In the genomic region with DNA sequence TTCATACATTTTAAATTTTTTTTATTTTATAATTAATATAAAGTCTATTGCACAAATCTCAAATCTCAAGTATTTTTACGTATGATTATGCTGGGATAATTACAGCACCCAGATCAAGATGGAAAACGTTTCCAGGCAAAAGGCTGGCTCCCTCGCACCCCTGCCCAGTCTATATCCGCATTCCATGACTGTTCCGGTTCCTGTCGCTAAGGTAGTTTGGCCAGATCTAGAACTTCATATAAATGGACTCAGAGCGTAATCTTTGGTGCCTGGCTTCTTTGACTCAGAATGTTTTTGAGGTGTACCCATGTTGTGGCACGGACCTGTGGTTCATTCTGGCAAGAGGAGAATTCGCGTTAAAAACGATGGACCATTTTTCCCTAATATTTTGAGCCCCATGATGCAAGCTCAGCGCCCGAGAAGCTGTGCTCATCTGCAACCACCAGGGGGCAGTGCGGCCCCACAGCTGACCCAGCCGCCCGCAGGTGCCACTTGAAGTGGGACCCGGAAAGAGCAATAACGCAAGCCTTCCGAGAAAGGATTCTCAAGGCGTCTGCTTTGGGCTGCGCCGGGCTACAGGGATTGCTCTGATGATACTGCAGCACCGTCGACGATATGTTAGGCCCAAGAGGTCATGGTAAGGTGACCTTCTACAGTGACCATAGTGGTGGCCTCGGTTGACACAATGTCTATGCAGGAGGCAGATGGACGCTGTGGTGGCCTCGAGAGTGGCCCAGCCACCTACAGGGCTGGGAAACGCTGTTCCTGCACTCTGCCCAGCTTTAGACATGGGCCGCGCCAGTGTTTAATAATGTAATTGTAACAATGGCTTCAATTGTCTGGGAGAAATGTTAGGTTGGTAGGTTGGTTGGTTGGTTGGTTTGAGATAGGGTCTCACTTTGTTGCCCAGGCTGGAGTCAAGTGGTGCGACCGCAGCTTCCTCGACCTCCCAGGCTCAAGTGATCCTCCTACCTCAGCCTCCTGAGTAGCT, we compare ENCODE assay signal across 1 cellular context.
TF ChIP-seq lines count a peak whose summit lies in the region.

No MANE protein-coding gene starts in this region.

TF ChIP-seq in GM12878, 131 proteins besides CTCF, POLR2A, EP300 and RAD21 (continued from another document and continues in another):
- no peak for TF ChIP-seq NR2C1 (IDR thresholded peaks at IDR 0.05)
- TF ChIP-seq SMARCA5 (IDR thresholded peaks at IDR 0.05), result no peak
- TF ChIP-seq NFXL1 (IDR thresholded peaks at IDR 0.05; ENCODE audit: borderline replicate concordance), result no peak; the same call in none of the 2 replicates
- 0 out of 2 replicates have a peak, but pooled peaks have one; percentile 23 for TF ChIP-seq MYB (IDR thresholded peaks at IDR 0.05; ENCODE audit: borderline replicate concordance, low read depth, low read length)
- no peak for TF ChIP-seq BMI1 (IDR thresholded peaks at IDR 0.05; ENCODE audit: borderline replicate concordance)
- no peak for TF ChIP-seq EZH2 (IDR thresholded peaks at IDR 0.05; ENCODE audit: borderline replicate concordance, control insufficient read depth, low read depth, low read length)
- peak; percentile 28 for TF ChIP-seq SP1 (IDR thresholded peaks at IDR 0.05; ENCODE audit: low read depth, low read length)
- peak; percentile 62 for TF ChIP-seq NR2F1 (conservative IDR thresholded peaks at IDR 0.05)
- TF ChIP-seq, protein P1, sequence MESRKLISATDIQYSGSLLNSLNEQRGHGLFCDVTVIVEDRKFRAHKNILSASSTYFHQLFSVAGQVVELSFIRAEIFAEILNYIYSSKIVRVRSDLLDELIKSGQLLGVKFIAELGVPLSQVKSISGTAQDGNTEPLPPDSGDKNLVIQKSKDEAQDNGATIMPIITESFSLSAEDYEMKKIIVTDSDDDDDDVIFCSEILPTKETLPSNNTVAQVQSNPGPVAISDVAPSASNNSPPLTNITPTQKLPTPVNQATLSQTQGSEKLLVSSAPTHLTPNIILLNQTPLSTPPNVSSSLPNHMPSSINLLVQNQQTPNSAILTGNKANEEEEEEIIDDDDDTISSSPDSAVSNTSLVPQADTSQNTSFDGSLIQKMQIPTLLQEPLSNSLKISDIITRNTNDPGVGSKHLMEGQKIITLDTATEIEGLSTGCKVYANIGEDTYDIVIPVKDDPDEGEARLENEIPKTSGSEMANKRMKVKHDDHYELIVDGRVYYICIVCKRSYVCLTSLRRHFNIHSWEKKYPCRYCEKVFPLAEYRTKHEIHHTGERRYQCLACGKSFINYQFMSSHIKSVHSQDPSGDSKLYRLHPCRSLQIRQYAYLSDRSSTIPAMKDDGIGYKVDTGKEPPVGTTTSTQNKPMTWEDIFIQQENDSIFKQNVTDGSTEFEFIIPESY (IDR thresholded peaks at IDR 0.05), result no peak
- TF ChIP-seq FOXK2 (IDR thresholded peaks at IDR 0.05), result no peak
- TF ChIP-seq ESRRA (IDR thresholded peaks at IDR 0.05; ENCODE audit: low read length), result no peak
- TF ChIP-seq, protein P2, sequence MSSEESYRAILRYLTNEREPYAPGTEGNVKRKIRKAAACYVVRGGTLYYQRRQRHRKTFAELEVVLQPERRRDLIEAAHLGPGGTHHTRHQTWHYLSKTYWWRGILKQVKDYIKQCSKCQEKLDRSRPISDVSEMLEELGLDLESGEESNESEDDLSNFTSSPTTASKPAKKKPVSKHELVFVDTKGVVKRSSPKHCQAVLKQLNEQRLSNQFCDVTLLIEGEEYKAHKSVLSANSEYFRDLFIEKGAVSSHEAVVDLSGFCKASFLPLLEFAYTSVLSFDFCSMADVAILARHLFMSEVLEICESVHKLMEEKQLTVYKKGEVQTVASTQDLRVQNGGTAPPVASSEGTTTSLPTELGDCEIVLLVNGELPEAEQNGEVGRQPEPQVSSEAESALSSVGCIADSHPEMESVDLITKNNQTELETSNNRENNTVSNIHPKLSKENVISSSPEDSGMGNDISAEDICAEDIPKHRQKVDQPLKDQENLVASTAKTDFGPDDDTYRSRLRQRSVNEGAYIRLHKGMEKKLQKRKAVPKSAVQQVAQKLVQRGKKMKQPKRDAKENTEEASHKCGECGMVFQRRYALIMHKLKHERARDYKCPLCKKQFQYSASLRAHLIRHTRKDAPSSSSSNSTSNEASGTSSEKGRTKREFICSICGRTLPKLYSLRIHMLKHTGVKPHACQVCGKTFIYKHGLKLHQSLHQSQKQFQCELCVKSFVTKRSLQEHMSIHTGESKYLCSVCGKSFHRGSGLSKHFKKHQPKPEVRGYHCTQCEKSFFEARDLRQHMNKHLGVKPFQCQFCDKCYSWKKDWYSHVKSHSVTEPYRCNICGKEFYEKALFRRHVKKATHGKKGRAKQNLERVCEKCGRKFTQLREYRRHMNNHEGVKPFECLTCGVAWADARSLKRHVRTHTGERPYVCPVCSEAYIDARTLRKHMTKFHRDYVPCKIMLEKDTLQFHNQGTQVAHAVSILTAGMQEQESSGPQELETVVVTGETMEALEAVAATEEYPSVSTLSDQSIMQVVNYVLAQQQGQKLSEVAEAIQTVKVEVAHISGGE (CRISPR knock-in tag; IDR thresholded peaks at IDR 0.05), result no peak
- TF ChIP-seq YBX1 (IDR thresholded peaks at IDR 0.05), result no peak
- TF ChIP-seq CHD2 (IDR thresholded peaks at IDR 0.05; ENCODE audit: borderline replicate concordance, low read depth, low read length), result no peak
- peak; percentile 50; the same call in 1 of the 2 replicates for TF ChIP-seq CBFB (IDR thresholded peaks at IDR 0.05; ENCODE audit: low read depth)
- TF ChIP-seq ASH2L (IDR thresholded peaks at IDR 0.05; ENCODE audit: borderline replicate concordance, low read depth), result no peak
- no peak for TF ChIP-seq KDM1A (IDR thresholded peaks at IDR 0.05; ENCODE audit: borderline replicate concordance)
- TF ChIP-seq WRNIP1 (IDR thresholded peaks at IDR 0.05; ENCODE audit: borderline replicate concordance, low read depth, low read length), result no peak
- no peak for TF ChIP-seq TARDBP (IDR thresholded peaks at IDR 0.05; ENCODE audit: borderline replicate concordance)
- TF ChIP-seq, protein P3, sequence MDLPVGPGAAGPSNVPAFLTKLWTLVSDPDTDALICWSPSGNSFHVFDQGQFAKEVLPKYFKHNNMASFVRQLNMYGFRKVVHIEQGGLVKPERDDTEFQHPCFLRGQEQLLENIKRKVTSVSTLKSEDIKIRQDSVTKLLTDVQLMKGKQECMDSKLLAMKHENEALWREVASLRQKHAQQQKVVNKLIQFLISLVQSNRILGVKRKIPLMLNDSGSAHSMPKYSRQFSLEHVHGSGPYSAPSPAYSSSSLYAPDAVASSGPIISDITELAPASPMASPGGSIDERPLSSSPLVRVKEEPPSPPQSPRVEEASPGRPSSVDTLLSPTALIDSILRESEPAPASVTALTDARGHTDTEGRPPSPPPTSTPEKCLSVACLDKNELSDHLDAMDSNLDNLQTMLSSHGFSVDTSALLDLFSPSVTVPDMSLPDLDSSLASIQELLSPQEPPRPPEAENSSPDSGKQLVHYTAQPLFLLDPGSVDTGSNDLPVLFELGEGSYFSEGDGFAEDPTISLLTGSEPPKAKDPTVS (IDR thresholded peaks at IDR 0.05; ENCODE audit: low read depth, low read length), result no peak
- TF ChIP-seq, protein P4, sequence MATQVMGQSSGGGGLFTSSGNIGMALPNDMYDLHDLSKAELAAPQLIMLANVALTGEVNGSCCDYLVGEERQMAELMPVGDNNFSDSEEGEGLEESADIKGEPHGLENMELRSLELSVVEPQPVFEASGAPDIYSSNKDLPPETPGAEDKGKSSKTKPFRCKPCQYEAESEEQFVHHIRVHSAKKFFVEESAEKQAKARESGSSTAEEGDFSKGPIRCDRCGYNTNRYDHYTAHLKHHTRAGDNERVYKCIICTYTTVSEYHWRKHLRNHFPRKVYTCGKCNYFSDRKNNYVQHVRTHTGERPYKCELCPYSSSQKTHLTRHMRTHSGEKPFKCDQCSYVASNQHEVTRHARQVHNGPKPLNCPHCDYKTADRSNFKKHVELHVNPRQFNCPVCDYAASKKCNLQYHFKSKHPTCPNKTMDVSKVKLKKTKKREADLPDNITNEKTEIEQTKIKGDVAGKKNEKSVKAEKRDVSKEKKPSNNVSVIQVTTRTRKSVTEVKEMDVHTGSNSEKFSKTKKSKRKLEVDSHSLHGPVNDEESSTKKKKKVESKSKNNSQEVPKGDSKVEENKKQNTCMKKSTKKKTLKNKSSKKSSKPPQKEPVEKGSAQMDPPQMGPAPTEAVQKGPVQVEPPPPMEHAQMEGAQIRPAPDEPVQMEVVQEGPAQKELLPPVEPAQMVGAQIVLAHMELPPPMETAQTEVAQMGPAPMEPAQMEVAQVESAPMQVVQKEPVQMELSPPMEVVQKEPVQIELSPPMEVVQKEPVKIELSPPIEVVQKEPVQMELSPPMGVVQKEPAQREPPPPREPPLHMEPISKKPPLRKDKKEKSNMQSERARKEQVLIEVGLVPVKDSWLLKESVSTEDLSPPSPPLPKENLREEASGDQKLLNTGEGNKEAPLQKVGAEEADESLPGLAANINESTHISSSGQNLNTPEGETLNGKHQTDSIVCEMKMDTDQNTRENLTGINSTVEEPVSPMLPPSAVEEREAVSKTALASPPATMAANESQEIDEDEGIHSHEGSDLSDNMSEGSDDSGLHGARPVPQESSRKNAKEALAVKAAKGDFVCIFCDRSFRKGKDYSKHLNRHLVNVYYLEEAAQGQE (IDR thresholded peaks at IDR 0.05; ENCODE audit: low read depth, low read length), result no peak
- peak; percentile 50 for TF ChIP-seq RUNX3 (IDR thresholded peaks at IDR 0.05; ENCODE audit: low read length)
- TF ChIP-seq, protein P5, sequence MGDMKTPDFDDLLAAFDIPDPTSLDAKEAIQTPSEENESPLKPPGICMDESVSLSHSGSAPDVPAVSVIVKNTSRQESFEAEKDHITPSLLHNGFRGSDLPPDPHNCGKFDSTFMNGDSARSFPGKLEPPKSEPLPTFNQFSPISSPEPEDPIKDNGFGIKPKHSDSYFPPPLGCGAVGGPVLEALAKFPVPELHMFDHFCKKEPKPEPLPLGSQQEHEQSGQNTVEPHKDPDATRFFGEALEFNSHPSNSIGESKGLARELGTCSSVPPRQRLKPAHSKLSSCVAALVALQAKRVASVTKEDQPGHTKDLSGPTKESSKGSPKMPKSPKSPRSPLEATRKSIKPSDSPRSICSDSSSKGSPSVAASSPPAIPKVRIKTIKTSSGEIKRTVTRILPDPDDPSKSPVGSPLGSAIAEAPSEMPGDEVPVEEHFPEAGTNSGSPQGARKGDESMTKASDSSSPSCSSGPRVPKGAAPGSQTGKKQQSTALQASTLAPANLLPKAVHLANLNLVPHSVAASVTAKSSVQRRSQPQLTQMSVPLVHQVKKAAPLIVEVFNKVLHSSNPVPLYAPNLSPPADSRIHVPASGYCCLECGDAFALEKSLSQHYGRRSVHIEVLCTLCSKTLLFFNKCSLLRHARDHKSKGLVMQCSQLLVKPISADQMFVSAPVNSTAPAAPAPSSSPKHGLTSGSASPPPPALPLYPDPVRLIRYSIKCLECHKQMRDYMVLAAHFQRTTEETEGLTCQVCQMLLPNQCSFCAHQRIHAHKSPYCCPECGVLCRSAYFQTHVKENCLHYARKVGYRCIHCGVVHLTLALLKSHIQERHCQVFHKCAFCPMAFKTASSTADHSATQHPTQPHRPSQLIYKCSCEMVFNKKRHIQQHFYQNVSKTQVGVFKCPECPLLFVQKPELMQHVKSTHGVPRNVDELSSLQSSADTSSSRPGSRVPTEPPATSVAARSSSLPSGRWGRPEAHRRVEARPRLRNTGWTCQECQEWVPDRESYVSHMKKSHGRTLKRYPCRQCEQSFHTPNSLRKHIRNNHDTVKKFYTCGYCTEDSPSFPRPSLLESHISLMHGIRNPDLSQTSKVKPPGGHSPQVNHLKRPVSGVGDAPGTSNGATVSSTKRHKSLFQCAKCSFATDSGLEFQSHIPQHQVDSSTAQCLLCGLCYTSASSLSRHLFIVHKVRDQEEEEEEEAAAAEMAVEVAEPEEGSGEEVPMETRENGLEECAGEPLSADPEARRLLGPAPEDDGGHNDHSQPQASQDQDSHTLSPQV (IDR thresholded peaks at IDR 0.05), result no peak
- no peak for TF ChIP-seq CBX5 (IDR thresholded peaks at IDR 0.05; ENCODE audit: low read depth)
- no peak for TF ChIP-seq MXI1 (IDR thresholded peaks at IDR 0.05; ENCODE audit: low read depth, low read length)
- no peak for TF ChIP-seq EGR1 (IDR thresholded peaks at IDR 0.05; ENCODE audit: borderline replicate concordance in 1 of 2, low read depth in 2 of 2, low read length in 2 of 2)
- TF ChIP-seq HDAC6 (IDR thresholded peaks at IDR 0.05; ENCODE audit: unreplicated experiment), result no peak
- peak; percentile 95 for TF ChIP-seq SMC3 (IDR thresholded peaks at IDR 0.05; ENCODE audit: borderline replicate concordance, low read length)
- TF ChIP-seq IKZF2 (IDR thresholded peaks at IDR 0.05), result 0 out of 4 replicates have a peak, but pooled peaks have one; percentile 11 to 18
- no peak for TF ChIP-seq ZNF384 (IDR thresholded peaks at IDR 0.05; ENCODE audit: borderline replicate concordance, low read depth, low read length)
- TF ChIP-seq, protein P6, sequence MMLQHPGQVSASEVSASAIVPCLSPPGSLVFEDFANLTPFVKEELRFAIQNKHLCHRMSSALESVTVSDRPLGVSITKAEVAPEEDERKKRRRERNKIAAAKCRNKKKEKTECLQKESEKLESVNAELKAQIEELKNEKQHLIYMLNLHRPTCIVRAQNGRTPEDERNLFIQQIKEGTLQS (IDR thresholded peaks at IDR 0.05; ENCODE audit: borderline replicate concordance, extremely low read depth, low read depth, low read length), result no peak
- TF ChIP-seq MYC (IDR thresholded peaks at IDR 0.05; ENCODE audit: insufficient read depth, insufficient read length, insufficient replicate concordance, low read length, severe bottlenecking), result no peak
- peak; percentile 49; the same call in 1 of the 2 replicates for TF ChIP-seq TCF3 (IDR thresholded peaks at IDR 0.05; ENCODE audit: borderline replicate concordance, insufficient read depth, low read depth, low read length)
- no peak for TF ChIP-seq JUND (IDR thresholded peaks at IDR 0.05; ENCODE audit: low read depth, low read length)
- TF ChIP-seq RAD51 (IDR thresholded peaks at IDR 0.05), result no peak
- TF ChIP-seq HCFC1 (IDR thresholded peaks at IDR 0.05; ENCODE audit: low read length), result 0 out of 2 replicates have a peak, but pooled peaks have one; percentile 11
- TF ChIP-seq GABPA (IDR thresholded peaks at IDR 0.05; ENCODE audit: low read depth), result no peak
- peak in 1 of 2 experiments; percentile 70; a peak in 2 of 4 replicates for TF ChIP-seq BHLHE40 (IDR thresholded peaks at IDR 0.05; ENCODE audit: borderline replicate concordance in 1 of 2, low read depth in 2 of 2, low read length in 1 of 2)
- TF ChIP-seq ETV6 (conservative IDR thresholded peaks at IDR 0.05 in 1 of 2, IDR thresholded peaks at IDR 0.05 in 1 of 2; ENCODE audit: borderline replicate concordance in 1 of 2, low read depth in 1 of 2), result peak; percentile 15 to 93; a peak in 2 of 4 replicates
- no peak for TF ChIP-seq POLR2AphosphoS5 (IDR thresholded peaks at IDR 0.05; ENCODE audit: low read length)
